ENCODE assay signal across 9 cellular contexts in genomic region chr13:94758571-94758970, GRCh38. TPM values are rescaled to one million over a fixed set of nuclear protein-coding genes. Genes with fewer than 3 reads are reported as not detected.
"Had no signal": no experiment of that assay in that cellular context is flagged by ENCODE, and none has a peak within 500 bp of the region (broad histone marks: within the 10 kb centered on the region; RNA-seq: fewer than 3 reads in every experiment).

No MANE protein-coding gene starts in this region.

- ATAC-seq: HepG2 had no signal

- DNase-seq: GOT3, H7, HCEC 1CT, HFFc6, KBM-7 had no signal

- H3K27ac ChIP-seq: HL-60 had no signal

RNA-seq across cellular contexts. Expression of gene SOX21, which starts 46.2 kb away (rescaled TPM):
- total RNA-seq: H4, HepG2, HFFc6 had no signal
- polyA plus RNA-seq: HepG2, IgD-negative memory B cell had no signal
